Comparison of ENCODE assay signal across 6 cellular contexts in the genomic region with DNA sequence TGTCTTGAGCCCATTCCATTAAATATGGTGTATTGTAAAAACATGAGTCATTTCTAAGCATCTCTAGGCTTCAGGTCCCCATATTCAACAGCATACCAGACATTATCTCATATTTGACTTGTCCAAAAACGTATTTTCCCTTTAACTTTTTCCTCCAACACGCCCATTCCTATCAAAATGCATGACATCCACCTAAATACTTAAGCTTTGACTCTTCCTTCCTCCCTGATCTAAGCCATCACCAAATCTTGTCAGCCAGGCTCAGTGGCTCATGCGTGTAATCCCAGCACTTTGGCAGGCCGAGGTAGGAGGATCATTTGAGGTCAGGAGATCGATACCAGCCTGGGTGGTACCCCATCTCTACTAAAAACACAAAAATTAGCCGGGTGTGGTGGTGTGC.
"Had no signal": no experiment of that assay in that cellular context is flagged by ENCODE, and none has a peak within 500 bp of the region (broad histone marks: within the 10 kb centered on the region; RNA-seq: fewer than 3 reads in every experiment).

No MANE protein-coding gene starts in this region.

- H3K9me3 Mint-ChIP-seq: GM23338, H9, IgD-negative memory B cell had no signal

- H3K4me3 Mint-ChIP-seq: GM23338, H9, IgD-negative memory B cell had no signal

- DNase-seq: H9, HCEC 1CT had no signal

- ATAC-seq: GM23338, HepG2 had no signal

- H3K4me3 ChIP-seq: GM23338 had no signal

- H3K27ac Mint-ChIP-seq: GM23338, H9, IgD-negative memory B cell had no signal

- H3K27me3 Mint-ChIP-seq: IgD-negative memory B cell had no signal

- H3K27ac ChIP-seq: HL-60 had no signal
